15 cellular contexts compared by ENCODE assay signal in the genomic region with DNA sequence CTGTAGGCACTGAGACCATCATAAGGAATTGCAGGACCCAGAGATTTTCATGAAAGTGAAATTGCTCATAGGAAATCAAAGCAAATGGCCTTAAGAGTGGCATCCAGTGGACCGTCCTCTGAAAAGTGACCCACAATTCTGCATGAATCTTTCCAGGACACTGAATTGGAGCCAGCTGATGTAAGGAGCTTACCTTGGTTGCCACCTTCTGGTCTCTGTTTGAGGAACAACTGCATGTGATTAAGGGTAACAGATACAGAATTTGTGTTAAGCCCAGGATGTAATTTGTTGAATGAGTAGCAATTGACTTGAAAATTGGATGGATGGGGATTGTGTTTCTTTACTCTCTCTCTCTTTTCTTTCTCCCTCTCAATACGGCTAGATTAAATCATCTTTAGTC. TPM values are rescaled to one million over a fixed set of nuclear protein-coding genes. Genes with fewer than 3 reads are reported as not detected.
"Had no signal": no experiment of that assay in that cellular context is flagged by ENCODE, and none has a peak within 500 bp of the region (broad histone marks: within the 10 kb centered on the region; RNA-seq: fewer than 3 reads in every experiment).

No MANE protein-coding gene starts in this region.

- H3K9me3 Mint-ChIP-seq: activated B cell treated with CpG ODN at 0.5 μM for 24 hours; activated CD4-positive, alpha-beta T cell treated with anti-CD3 and anti-CD28 coated beads, Interleukin-2, amount 10 ng/mL, durations not matched to agents 24 days and 14 days had no signal

- H3K4me3 Mint-ChIP-seq: activated B cell treated with CpG ODN at 0.5 μM for 24 hours; activated CD4-positive, alpha-beta T cell treated with anti-CD3 and anti-CD28 coated beads, Interleukin-2, amount 10 ng/mL, durations not matched to agents 24 days and 14 days; activated naive CD8-positive, alpha-beta T cell; T-helper 17 cell had no signal

- H3K4me3 ChIP-seq: heart right ventricle, lower lobe of right lung, psoas muscle had no signal

- H3K27ac ChIP-seq: heart right ventricle, lower lobe of right lung, psoas muscle had no signal

- H3K36me3 Mint-ChIP-seq: activated naive CD8-positive, alpha-beta T cell had no signal

- H3K27me3 Mint-ChIP-seq: activated B cell treated with CpG ODN at 0.5 μM for 24 hours had no signal

- H3K9me3 ChIP-seq: lower lobe of right lung had no signal

- DNase-seq: activated B cell treated with CpG ODN at 0.5 μM for 24 hours; activated CD4-positive, alpha-beta T cell treated with anti-CD3 and anti-CD28 coated beads, Interleukin-2, amount 10 ng/mL, durations not matched to agents 24 days and 14 days; activated effector memory CD4-positive, alpha-beta T cell treated with Interleukin-2 at 50 U/mL for 16 hours; activated T-cell treated with anti-CD3 and anti-CD28 coated beads, Interleukin-2, amount 50 U/mL, for 1 hour; amygdala; heart right ventricle; lower lobe of right lung; midbrain; psoas muscle; stimulated activated naive CD4-positive, alpha-beta T cell; substantia nigra; T-helper 17 cell; trophoblast cell had no signal

- H3K36me3 ChIP-seq: heart right ventricle, lower lobe of right lung had no signal

- H3K4me1 Mint-ChIP-seq: activated B cell treated with CpG ODN at 0.5 μM for 24 hours; activated CD4-positive, alpha-beta T cell treated with anti-CD3 and anti-CD28 coated beads, Interleukin-2, amount 10 ng/mL, durations not matched to agents 24 days and 14 days; T-helper 17 cell had no signal

- H3K4me1 ChIP-seq: heart right ventricle, lower lobe of right lung, psoas muscle had no signal

- H3K27ac Mint-ChIP-seq: activated B cell treated with CpG ODN at 0.5 μM for 24 hours; activated CD4-positive, alpha-beta T cell treated with anti-CD3 and anti-CD28 coated beads, Interleukin-2, amount 10 ng/mL, durations not matched to agents 24 days and 14 days; activated naive CD8-positive, alpha-beta T cell; T-helper 17 cell had no signal

- ATAC-seq: heart right ventricle, lower lobe of right lung, psoas muscle, sciatic nerve, T-helper 17 cell had no signal

RNA-seq across cellular contexts. Expression of a gene that starts 49.9 kb away (rescaled TPM):
- total RNA-seq: activated B cell treated with CpG ODN at 0.5 μM for 24 hours had no signal
